Comparison of ENCODE assay signal across 24 cellular contexts in genomic region chr7:150733734-150734095, GRCh38. TPM values are rescaled to one million over a fixed set of nuclear protein-coding genes. Genes with fewer than 3 reads are reported as not detected.
DNase-seq lines count a peak whose midpoint lies in the region; ATAC-seq and TF ChIP-seq lines count a peak whose summit lies in the region.
"Had no signal": no experiment of that assay in that cellular context is flagged by ENCODE, and none has a peak within 500 bp of the region (broad histone marks: within the 10 kb centered on the region; RNA-seq: fewer than 3 reads in every experiment).

No MANE protein-coding gene starts in this region.

- peaks cover 76% of the 10 kb centered on the region for H3K4me1 ChIP-seq in CD8-positive, alpha-beta memory T cell (ENCODE audit: insufficient read depth, low read length)
- H3K4me1 ChIP-seq in lung (ENCODE audit: control insufficient read depth in 2 of 2, insufficient read depth in 2 of 2, low read length in 2 of 2), result no peaks in the 10 kb centered on the region
- H3K4me1 ChIP-seq: SJSA1 had no signal

- H3K36me3 Mint-ChIP-seq in T-helper 1 cell treated with Interleukin-12 subunit alpha and Interleukin-12 subunit beta and Interleukin-4 antibody, amounts not matched to agents 30 μg/mL and 1 μg/mL, for 36 hours (ENCODE audit: low read depth), result peaks cover 30% of the 10 kb centered on the region
- H3K36me3 Mint-ChIP-seq in CD8-positive, alpha-beta memory T cell, result peaks cover 9 to 22% (median 21%) of the 10 kb centered on the region in 3 donors
- peaks cover 15 to 39% of the 10 kb centered on the region in 2 donors for H3K36me3 Mint-ChIP-seq in activated naive CD4-positive, alpha-beta T cell treated with anti-CD3 and anti-CD28 coated beads, Interleukin-2, amount 50 U/mL, for 72 hours

- POLR2A ChIA-PET in CD8-positive, alpha-beta memory T cell (lab: Charles Lee), result interaction anchor here (1.3 to 3.8 kb wide), 5 partner anchors 10 to 254 kb away, joined by 3 to 31 read pairs (median 8); partner anchors contain the start of gene GIMAP1

- no peak for TF ChIP-seq CTCF in lung (IDR thresholded peaks at IDR 0.05; ENCODE audit: control extremely low read depth, extremely low read depth)

- H3K9me3 Mint-ChIP-seq in T-helper 1 cell treated with Interleukin-12 subunit alpha and Interleukin-12 subunit beta and Interleukin-4 antibody, amounts not matched to agents 30 μg/mL and 1 μg/mL, for 36 hours, result peaks cover 7% of the 10 kb centered on the region
- H3K9me3 Mint-ChIP-seq in CD8-positive, alpha-beta memory T cell, result peaks cover 3 to 4% (median 4%) of the 10 kb centered on the region in 5 donors
- peaks cover 0 to 2% of the 10 kb centered on the region in 2 donors for H3K9me3 Mint-ChIP-seq in activated naive CD4-positive, alpha-beta T cell treated with anti-CD3 and anti-CD28 coated beads, Interleukin-2, amount 50 U/mL, for 72 hours

- H3K27me3 Mint-ChIP-seq in T-helper 1 cell treated with Interleukin-12 subunit alpha and Interleukin-12 subunit beta and Interleukin-4 antibody, amounts not matched to agents 30 μg/mL and 1 μg/mL, for 36 hours (ENCODE audit: low read depth), result no peaks in the 10 kb centered on the region
- H3K27me3 Mint-ChIP-seq in CD8-positive, alpha-beta memory T cell, result no peaks in the 10 kb centered on the region

- DNase-seq in T-helper 1 cell, result no peak
- no peak for DNase-seq in CD8-positive, alpha-beta memory T cell
- DNase-seq in activated naive CD4-positive, alpha-beta T cell treated with anti-CD3 and anti-CD28 coated beads, Interleukin-2, amount 50 U/mL, for 72 hours (ENCODE audit: low spot score in 2 of 2), result peak in 1 of 2 donors; percentile 28
- peak; percentile 16 for DNase-seq in lung (ENCODE audit: low spot score)
- DNase-seq in NOMO-1 treated with dmso at 0.1 percent for 144 hours (lab: John Stamatoyannopoulos, UW; ENCODE audit: unreplicated experiment), result no peak
- DNase-seq in OCI-M1 (lab: John Stamatoyannopoulos, UW), result no peak
- DNase-seq: amniotic stem cell; DMS53; Kasumi-1; left ventricle myocardium superior; midbrain; NCI-H146; NCI-H510A; nephron progenitor cell; ovary; stimulated activated CD4-positive, alpha-beta T cell treated with anti-CD3 and anti-CD28 coated beads, Interleukin-4, amount 100 ng/mL, for 4 hours; trophoblast cell had no signal

- peak overlapping the region; percentile 8 for H3K4me3 ChIP-seq in CD8-positive, alpha-beta memory T cell (ENCODE audit: low read length)
- H3K4me3 ChIP-seq in lung, result no peak overlapping the region
- H3K4me3 ChIP-seq: gastroesophageal sphincter, ovary, right atrium auricular region, SJSA1 had no signal

- CTCF ChIA-PET in CD8-positive, alpha-beta memory T cell (lab: Charles Lee), result interaction anchor here (1.5 to 2.2 kb wide), 3 partner anchors 8 to 282 kb away, joined by 4 to 10 read pairs (median 6); partner anchors contain the start of gene GIMAP1

- H3K27ac ChIP-seq in CD8-positive, alpha-beta memory T cell (ENCODE audit: low read depth, low read length), result no peak overlapping the region
- H3K27ac ChIP-seq in lung (ENCODE audit: low read depth in 1 of 2, low read length in 1 of 2), result no peak overlapping the region
- H3K27ac ChIP-seq: 22Rv1, gastroesophageal sphincter, HL-60, ovary, right atrium auricular region, SJSA1 had no signal

- H3K4me3 Mint-ChIP-seq in T-helper 1 cell treated with Interleukin-12 subunit alpha and Interleukin-12 subunit beta and Interleukin-4 antibody, amounts not matched to agents 30 μg/mL and 1 μg/mL, for 36 hours, result peak overlapping the region; percentile 56
- peak overlapping the region; percentile 9 to 95 (median 64) for H3K4me3 Mint-ChIP-seq in CD8-positive, alpha-beta memory T cell
- H3K4me3 Mint-ChIP-seq: nephron progenitor cell had no signal

- no peaks in the 10 kb centered on the region for H3K27me3 ChIP-seq in CD8-positive, alpha-beta memory T cell (ENCODE audit: insufficient read depth, low read length, poor library complexity, severe bottlenecking)
- H3K27me3 ChIP-seq in lung (ENCODE audit: control insufficient read depth, insufficient read depth), result no peaks in the 10 kb centered on the region
- H3K27me3 ChIP-seq: ovary, right atrium auricular region, SJSA1 had no signal

- H3K4me1 Mint-ChIP-seq in T-helper 1 cell treated with Interleukin-12 subunit alpha and Interleukin-12 subunit beta and Interleukin-4 antibody, amounts not matched to agents 30 μg/mL and 1 μg/mL, for 36 hours (ENCODE audit: low read depth), result peaks cover 70% of the 10 kb centered on the region
- H3K4me1 Mint-ChIP-seq in CD8-positive, alpha-beta memory T cell, result peaks cover 73 to 79% (median 77%) of the 10 kb centered on the region in 3 donors

- ATAC-seq in activated naive CD4-positive, alpha-beta T cell treated with anti-CD3 and anti-CD28 coated beads, Interleukin-2, amount 50 U/mL, for 72 hours, result no peak
- ATAC-seq in lung (ENCODE audit: insufficient read depth, low FRiP score) (no peak), HG03175 (IDR thresholded peaks at IDR 0.05; ENCODE audit: unreplicated experiment) (no peak)
- ATAC-seq: gastroesophageal sphincter, left ventricle myocardium superior had no signal

- WGBS in lung, 2 donors, result 91% methylated on average over 4 of the region's 4 CpGs

- peaks cover 8% of the 10 kb centered on the region for H3K36me3 ChIP-seq in CD8-positive, alpha-beta memory T cell (ENCODE audit: insufficient read depth, low read length)
- no peaks in the 10 kb centered on the region for H3K36me3 ChIP-seq in lung (ENCODE audit: control insufficient read depth in 2 of 2, insufficient read depth in 2 of 2, low read length in 2 of 2)
- H3K36me3 ChIP-seq: gastroesophageal sphincter, ovary, right atrium auricular region, SJSA1 had no signal

- no peaks in the 10 kb centered on the region for H3K9me3 ChIP-seq in CD8-positive, alpha-beta memory T cell (ENCODE audit: low read length)
- H3K9me3 ChIP-seq in lung (ENCODE audit: control insufficient read depth in 2 of 2, insufficient read depth in 1 of 2, low read length in 1 of 2), result no peaks in the 10 kb centered on the region
- H3K9me3 ChIP-seq: ovary, SJSA1 had no signal

- peak overlapping the region; percentile 94 for H3K27ac Mint-ChIP-seq in T-helper 1 cell treated with Interleukin-12 subunit alpha and Interleukin-12 subunit beta and Interleukin-4 antibody, amounts not matched to agents 30 μg/mL and 1 μg/mL, for 36 hours
- peak overlapping the region; percentile 73 to 99 (median 96) for H3K27ac Mint-ChIP-seq in CD8-positive, alpha-beta memory T cell
- peak overlapping the region; percentile 96 to 97 for H3K27ac Mint-ChIP-seq in activated naive CD4-positive, alpha-beta T cell treated with anti-CD3 and anti-CD28 coated beads, Interleukin-2, amount 50 U/mL, for 72 hours
- H3K27ac Mint-ChIP-seq: nephron progenitor cell had no signal

RNA-seq across cellular contexts. Expression of gene GIMAP5, which starts 3.5 kb away (rescaled TPM):
- total RNA-seq in CD8-positive, alpha-beta memory T cell, result 10 to 100 TPM; 63.9 to 70.4 TPM
- 475 TPM for polyA plus RNA-seq in CD8-positive, alpha-beta memory T cell
- total RNA-seq in activated naive CD4-positive, alpha-beta T cell treated with anti-CD3 and anti-CD28 coated beads, Interleukin-2, amount 50 U/mL, for 72 hours, result 100 to 1,000 TPM in 1 of 2 donors, 10 to 100 TPM in 1; 73.1 to 115 TPM
- total RNA-seq in lung, result 10 to 100 TPM; 24.8 to 27.3 TPM
- 10 to 100 TPM; 47.9 to 60.6 TPM for polyA plus RNA-seq in lung
- total RNA-seq: SJSA1 had no signal

RNA-seq across cellular contexts. Expression of gene GIMAP1, which starts 17.3 kb away (rescaled TPM):
- 10 to 100 TPM in 1 of 2 experiments, 1 to 10 TPM in 1; 9.8 to 10.0 TPM for total RNA-seq in CD8-positive, alpha-beta memory T cell
- 86.1 TPM for polyA plus RNA-seq in CD8-positive, alpha-beta memory T cell
- total RNA-seq in activated naive CD4-positive, alpha-beta T cell treated with anti-CD3 and anti-CD28 coated beads, Interleukin-2, amount 50 U/mL, for 72 hours, result 10 to 100 TPM in 1 of 2 donors, 1 to 10 TPM in 1; 3.1 to 10.7 TPM
- 1 to 10 TPM; 4.6 to 9.5 TPM for total RNA-seq in lung
- 10 to 100 TPM in 1 of 2 donors, 1 to 10 TPM in 1; 5.7 to 10.0 TPM for polyA plus RNA-seq in lung
- total RNA-seq: SJSA1 had no signal

RNA-seq across cellular contexts. Expression of gene GIMAP2, which starts 48.2 kb away (rescaled TPM):
- 10 to 100 TPM; 40.4 to 42.9 TPM for total RNA-seq in CD8-positive, alpha-beta memory T cell
- 88.0 TPM for polyA plus RNA-seq in CD8-positive, alpha-beta memory T cell
- 10 to 100 TPM; 47.8 to 56.5 TPM for total RNA-seq in activated naive CD4-positive, alpha-beta T cell treated with anti-CD3 and anti-CD28 coated beads, Interleukin-2, amount 50 U/mL, for 72 hours
- total RNA-seq in lung, result 10 to 100 TPM; 14.1 to 24.9 TPM
- polyA plus RNA-seq in lung, result 10 to 100 TPM; 10.7 to 22.0 TPM
